ENCODE assay signal across 9 cellular contexts in genomic region chr1:51729156-51729823, GRCh38.
A peak's percentile ranks its signal among the peaks of the same experiment; 100 is the strongest.
DNase-seq lines count a peak whose midpoint lies in the region; ATAC-seq, FAIRE-seq and TF ChIP-seq lines count a peak whose summit lies in the region.
"Had no signal": no experiment of that assay in that cellular context is flagged by ENCODE, and none has a peak within 500 bp of the region (broad histone marks: within the 10 kb centered on the region; RNA-seq: fewer than 3 reads in every experiment).

No MANE protein-coding gene starts in this region.

- TF ChIP-seq CTCF in CD8-positive, alpha-beta T cell (IDR thresholded peaks at IDR 0.05), result no peak
- TF ChIP-seq CTCF in H1 (IDR thresholded peaks at IDR 0.05; ENCODE audit: control extremely low read depth in 1 of 3, insufficient read depth in 1 of 3, low read depth in 1 of 3, low read length in 3 of 3), result no peak

- 2% methylated on average over 21 of the region's 53 CpGs; no CpG with 5 or more reads in 1 of the 2 experiments for WGBS in H1 (ENCODE audit: extremely low coverage in 1 of 2, insufficient coverage in 1 of 2, insufficient read length in 1 of 2, insufficient replicate concordance in 2 of 2, low coverage in 1 of 2, low lambda C conversion rate in 2 of 2, missing lambda C conversion rate in 1 of 2), 2 experiments
- no CpG with 5 or more reads among the region's 53 CpGs for WGBS in mesendoderm (ENCODE audit: extremely low coverage, insufficient coverage, low lambda C conversion rate)

- H2BK20ac ChIP-seq in H1 (ENCODE audit: low read length), result no peak overlapping the region

- H3K14ac ChIP-seq in H1 (ENCODE audit: insufficient read length), result no peak overlapping the region

- H3K9ac ChIP-seq in H1 (replicated peaks in 1 of 4; ENCODE audit: extremely low read depth in 1 of 4, low read depth in 3 of 4, low read length in 3 of 4) (peak overlapping the region; percentile 56 to 85 (median 75)), mesendoderm (ENCODE audit: low read length) (peak overlapping the region; percentile 86)

- H3K4me3 ChIP-seq in CD8-positive, alpha-beta T cell (ENCODE audit: low read depth, low read length), result peak overlapping the region; percentile 96
- H3K4me3 ChIP-seq in H1 (ENCODE audit: extremely low read depth in 1 of 4, insufficient read depth in 2 of 4, low read depth in 3 of 4, low read length in 4 of 4) (peak overlapping the region; percentile 85 to 99 (median 89)), mesendoderm (ENCODE audit: low read length) (peak overlapping the region; percentile 77)

- H2BK15ac ChIP-seq in H1 (ENCODE audit: low read length) (no peak overlapping the region), mesendoderm (replicated peaks; ENCODE audit: low read depth) (no peak overlapping the region)

- H4K5ac ChIP-seq in H1 (ENCODE audit: insufficient read length, low read depth, low read length), result peak overlapping the region; percentile 62
- H4K5ac ChIP-seq in mesendoderm (ENCODE audit: low read length), result no peak overlapping the region

- peaks cover 7% of the 10 kb centered on the region; the same call in 1 of the 2 replicates for H3K23me2 ChIP-seq in H1 (ENCODE audit: low read depth, low read length)

- peaks cover 7% of the 10 kb centered on the region for H3K36me3 Mint-ChIP-seq in CD8-positive, alpha-beta T cell

- POLR2A ChIA-PET in CD8-positive, alpha-beta T cell (lab: Charles Lee), result interaction anchor here (0.5 to 1.9 kb wide), 4 partner anchors 10 to 35 kb away, joined by 3 to 6 read pairs (median 4); no protein-coding TSS in a partner anchor
- POLR2A ChIA-PET in H1 (lab: Charles Lee; ENCODE audit: partially characterized antibody), result interaction anchor here (1.3 kb wide), 2 partner anchors 10 to 81 kb away, joined by 3 to 4 read pairs; no protein-coding TSS in a partner anchor

- H3K4me2 ChIP-seq in H1 (ENCODE audit: insufficient read depth in 1 of 2, low read depth in 2 of 2, low read length in 2 of 2) (peak overlapping the region; percentile 71 to 98), mesendoderm (ENCODE audit: low read length) (peak overlapping the region; percentile 73)

- no peaks in the 10 kb centered on the region for H3K9me3 Mint-ChIP-seq in CD8-positive, alpha-beta T cell

- H3K4ac ChIP-seq in H1 (replicated peaks; ENCODE audit: insufficient read length, low read depth, low read length) (peak overlapping the region; percentile 73), mesendoderm (ENCODE audit: low read depth, low read length) (peak overlapping the region; percentile 75)

- 0 out of 2 replicates have a peak overlapping the region, but pooled peaks have one; percentile 26 for H2AFZ ChIP-seq in H1 (ENCODE audit: low read length)

- no peak overlapping the region for H2BK12ac ChIP-seq in H1 (ENCODE audit: low read depth, low read length)

- H3K18ac ChIP-seq in H1 (ENCODE audit: extremely low read depth, low read length) (peak overlapping the region; percentile 34; the same call in 1 of the 2 replicates), mesendoderm (ENCODE audit: low read length) (peak overlapping the region; percentile 95)

- H3K27ac Mint-ChIP-seq in CD8-positive, alpha-beta T cell, result peak overlapping the region; percentile 91

- H2BK5ac ChIP-seq in H1 (ENCODE audit: low read depth, low read length), result peak overlapping the region; percentile 61; the same call in 1 of the 2 replicates
- peak overlapping the region; percentile 51 for H2BK5ac ChIP-seq in mesendoderm (ENCODE audit: low read length)

- H2AK5ac ChIP-seq in H1 (ENCODE audit: low read depth, low read length) (no peak overlapping the region), mesendoderm (ENCODE audit: low read length) (no peak overlapping the region)

- H2BK120ac ChIP-seq in H1 (replicated peaks; ENCODE audit: low read depth, low read length) (peak overlapping the region; percentile 55), mesendoderm (ENCODE audit: low read depth, low read length) (no peak overlapping the region)

- TF ChIP-seq POLR2A in H1 (IDR thresholded peaks at IDR 0.05; ENCODE audit: control extremely low read depth in 1 of 2, low read depth in 2 of 2, low read length in 2 of 2), result peak; percentile 43 to 62; a peak in 2 of 3 replicates

- peak overlapping the region; percentile 94 for H3K4me3 Mint-ChIP-seq in CD8-positive, alpha-beta T cell

- no peaks in the 10 kb centered on the region for H3K9me3 ChIP-seq in CD8-positive, alpha-beta T cell (ENCODE audit: low read length)
- H3K9me3 ChIP-seq in H1 (ENCODE audit: insufficient read depth in 2 of 2, low read depth in 1 of 2, low read length in 1 of 2), result no peaks in the 10 kb centered on the region

- peak overlapping the region; percentile 82 for H3K27ac ChIP-seq in CD8-positive, alpha-beta T cell (ENCODE audit: low read depth, low read length)
- H3K27ac ChIP-seq in H1 (ENCODE audit: low read depth, low read length) (peak overlapping the region; percentile 37; the same call in 1 of the 2 replicates), mesendoderm (ENCODE audit: low read depth, low read length) (no peak overlapping the region)

- H3K27me3 ChIP-seq in CD8-positive, alpha-beta T cell (ENCODE audit: insufficient read depth, low read length), result no peaks in the 10 kb centered on the region
- H3K27me3 ChIP-seq in H1 (replicated peaks in 1 of 4; ENCODE audit: control insufficient read depth in 3 of 4, extremely low read depth in 1 of 4, insufficient read depth in 3 of 4, low read length in 3 of 4) (no peaks in the 10 kb centered on the region), mesendoderm (ENCODE audit: insufficient read depth, low read length, poor library complexity) (no peaks in the 10 kb centered on the region)

- FAIRE-seq in H1 (lab: Jason Lieb, UNC), result no peak
- FAIRE-seq: colon had no signal

- H4K20me1 ChIP-seq in H1 (replicated peaks in 1 of 2; ENCODE audit: control insufficient read depth in 1 of 2, insufficient read depth in 2 of 2, low read length in 2 of 2), result peaks cover 0 to 4% of the 10 kb centered on the region in 2 experiments

- DNase-seq in CD8-positive, alpha-beta T cell, result peak; percentile 84 to 94 (median 91)
- DNase-seq in HK-2 (ENCODE audit: unreplicated experiment) (peak; percentile 98), NCI-H82 treated with DMSO at 0.1 percent for 48 hours (lab: John Stamatoyannopoulos, UW; ENCODE audit: unreplicated experiment) (peak; percentile 91), H1 (ENCODE audit: low read depth in 1 of 2, low spot score in 2 of 2) (peak; percentile 85 to 92), mesendoderm (peak; percentile 97)
- peak; percentile 95 for DNase-seq in activated CD8-positive, alpha-beta memory T cell treated with anti-CD3 and anti-CD28 coated beads for 24 hours
- DNase-seq in stimulated activated CD8-positive, alpha-beta memory T cell treated with anti-CD3 and anti-CD28 coated beads, Interleukin-12 subunit alpha, Interleukin-12 subunit beta, amount 100 ng/mL, for 24 hours (ENCODE audit: extremely low read depth), result peak; percentile 89

- H3K27me3 Mint-ChIP-seq in CD8-positive, alpha-beta T cell (ENCODE audit: low read depth), result no peaks in the 10 kb centered on the region

- intact Hi-C loops in CD8-positive, alpha-beta T cell (cut with DNase I, micrococcal nuclease), result loop anchor here (1.0 to 5.0 kb wide), 5 partner anchors 33 to 207 kb away; partner anchors contain the start of genes NRDC (in 2 of the 2) and OSBPL9 (in 2 of the 2)

- peak overlapping the region; percentile 42 for H3K56ac ChIP-seq in H1 (replicated peaks; ENCODE audit: insufficient read length, low read depth, low read length)
- peak overlapping the region; percentile 96 for H3K56ac ChIP-seq in mesendoderm (ENCODE audit: low read length)

- CTCF ChIA-PET in CD8-positive, alpha-beta T cell (lab: Charles Lee), result no interaction called here
- CTCF ChIA-PET in H1 (lab: Charles Lee; ENCODE audit: partially characterized antibody), result interaction anchor here (0.6 kb wide), 1 partner anchor 299 kb away, joined by 3 read pairs; no protein-coding TSS in a partner anchor

- TF ChIP-seq EP300 in H1 (IDR thresholded peaks at IDR 0.05; ENCODE audit: borderline replicate concordance in 1 of 2, low read depth in 2 of 2, low read length in 2 of 2), result no peak

- ATAC-seq in CD8-positive, alpha-beta T cell, result peak; percentile 92
- peak; percentile 90 for ATAC-seq in GM19463 (IDR thresholded peaks at IDR 0.05; ENCODE audit: unreplicated experiment)

- H3K4me1 ChIP-seq in CD8-positive, alpha-beta T cell (ENCODE audit: insufficient read depth, low read length), result peaks cover 22% of the 10 kb centered on the region
- H3K4me1 ChIP-seq in H1 (replicated peaks in 1 of 4; ENCODE audit: control insufficient read depth in 3 of 4, insufficient read depth in 4 of 4, low read length in 3 of 4) (peaks cover 0 to 6% (median 2%) of the 10 kb centered on the region in 4 experiments; a peak in 4 of 7 replicates), mesendoderm (ENCODE audit: control insufficient read depth, low read depth, low read length) (peaks cover 2% of the 10 kb centered on the region)

- H3K23ac ChIP-seq in H1 (ENCODE audit: insufficient read length), result no peak overlapping the region
- no peak overlapping the region for H3K23ac ChIP-seq in mesendoderm (ENCODE audit: low read length)

- H4K91ac ChIP-seq in H1 (replicated peaks; ENCODE audit: insufficient read length, low read length), result peak overlapping the region; percentile 15

- no peak for TF ChIP-seq RAD21 in H1 (IDR thresholded peaks at IDR 0.05 in 1 of 2, conservative IDR thresholded peaks at IDR 0.05 in 1 of 2; ENCODE audit: low read depth in 2 of 2, low read length in 2 of 2)

- H3K79me2 ChIP-seq in H1 (ENCODE audit: control insufficient read depth in 1 of 2, insufficient read depth in 2 of 2, low read length in 2 of 2) (peaks cover 3 to 42% of the 10 kb centered on the region in 2 experiments; a peak in 3 of 4 replicates), mesendoderm (ENCODE audit: control insufficient read depth, insufficient read depth, low read length) (peaks cover 15% of the 10 kb centered on the region)

- no peaks in the 10 kb centered on the region for H3K36me3 ChIP-seq in CD8-positive, alpha-beta T cell (ENCODE audit: insufficient read depth, low read length)
- H3K36me3 ChIP-seq in H1 (ENCODE audit: control insufficient read depth in 2 of 4, insufficient read depth in 4 of 4, low read length in 3 of 4), result no peaks in the 10 kb centered on the region
- no peaks in the 10 kb centered on the region for H3K36me3 ChIP-seq in mesendoderm (ENCODE audit: control insufficient read depth, insufficient read depth, low read length)

- H3K4me1 Mint-ChIP-seq in CD8-positive, alpha-beta T cell (ENCODE audit: low read depth), result peaks cover 44% of the 10 kb centered on the region

- H3K79me1 ChIP-seq in H1 (ENCODE audit: low read depth, low read length) (peaks cover 6% of the 10 kb centered on the region), mesendoderm (ENCODE audit: low read length) (peaks cover 5% of the 10 kb centered on the region)

- H4K8ac ChIP-seq in H1 (ENCODE audit: extremely low read depth, insufficient read depth, low read length) (peak overlapping the region; percentile 72; the same call in 1 of the 2 replicates), mesendoderm (ENCODE audit: low read depth, low read length) (no peak overlapping the region)

TF ChIP-seq in H1, 55 proteins besides CTCF, POLR2A, EP300 and RAD21 (continues in another document):
- TF ChIP-seq GABPA (IDR thresholded peaks at IDR 0.05; ENCODE audit: borderline replicate concordance, insufficient read depth, low read length), result no peak
- TF ChIP-seq TAF7 (optimal IDR thresholded peaks at IDR 0.05; ENCODE audit: borderline replicate concordance, low read depth, low read length), result no peak
- no peak for TF ChIP-seq HDAC6 (IDR thresholded peaks at IDR 0.05; ENCODE audit: low read depth, low read length)
